In genomic region chr3:32596926-32597369, GRCh38 we compare ENCODE assay signal across 1 cellular context.
TF ChIP-seq lines count a peak whose summit lies in the region.

No MANE protein-coding gene starts in this region.

TF ChIP-seq in K562, 482 proteins besides CTCF, POLR2A, EP300 and RAD21 (continued from another document and continues in another):
- TF ChIP-seq ZNF384 (IDR thresholded peaks at IDR 0.05; ENCODE audit: low read depth, low read length) = 0 out of 2 replicates have a peak, but pooled peaks have one; percentile 26
- TF ChIP-seq ZNF766 (CRISPR knock-in tag; conservative IDR thresholded peaks at IDR 0.05) = peak; percentile 89
- TF ChIP-seq FOXP4 (CRISPR knock-in tag; IDR thresholded peaks at IDR 0.05; ENCODE audit: borderline replicate concordance) = no peak
- no peak for TF ChIP-seq ZFP30 (CRISPR knock-in tag; IDR thresholded peaks at IDR 0.05; ENCODE audit: borderline replicate concordance)
- TF ChIP-seq MNT (conservative IDR thresholded peaks at IDR 0.05) = peak in 1 of 2 experiments; percentile 55; a peak in 1 of 4 replicates
- TF ChIP-seq MBD1 (CRISPR knock-in tag; IDR thresholded peaks at IDR 0.05) = no peak
- TF ChIP-seq ZNF551 (CRISPR knock-in tag; IDR thresholded peaks at IDR 0.05) = no peak
- no peak for TF ChIP-seq GABPB2 (CRISPR knock-in tag; conservative IDR thresholded peaks at IDR 0.05)
- TF ChIP-seq ATF7 (IDR thresholded peaks at IDR 0.05) = peak; percentile 57
- peak in 1 of 2 experiments; percentile 19; a peak in 1 of 4 replicates for TF ChIP-seq HDAC1 (IDR thresholded peaks at IDR 0.05)
- TF ChIP-seq CHD2 (IDR thresholded peaks at IDR 0.05; ENCODE audit: low read depth, low read length) = no peak
- no peak for TF ChIP-seq CBX2 (IDR thresholded peaks at IDR 0.05; ENCODE audit: insufficient read depth, low read length, poor library complexity, severe bottlenecking)
- 0 out of 2 replicates have a peak, but pooled peaks have one; percentile 1 for TF ChIP-seq FOXM1 (IDR thresholded peaks at IDR 0.05; ENCODE audit: low read depth)
- TF ChIP-seq FOXM1 (CRISPR knock-in tag; IDR thresholded peaks at IDR 0.05; ENCODE audit: low read depth) = no peak
- 0 out of 6 replicates have a peak, but pooled peaks of 1 of the 3 experiments have one; percentile 38 for TF ChIP-seq ZBTB11 (CRISPR knock-in tag; IDR thresholded peaks at IDR 0.05)
- TF ChIP-seq RCOR1 (IDR thresholded peaks at IDR 0.05; ENCODE audit: borderline replicate concordance in 1 of 2, low read depth in 2 of 2, low read length in 2 of 2) = peak in 1 of 2 experiments; percentile 33; a peak in 1 of 4 replicates
- TF ChIP-seq MAZ (CRISPR knock-in tag; conservative IDR thresholded peaks at IDR 0.05 in 1 of 2, IDR thresholded peaks at IDR 0.05 in 1 of 2) = peak in 1 of 2 experiments; percentile 47; a peak in 1 of 4 replicates
- TF ChIP-seq HLTF (IDR thresholded peaks at IDR 0.05) = no peak
- 0 out of 2 replicates have a peak, but pooled peaks have one; percentile 0 for TF ChIP-seq NFE2 (IDR thresholded peaks at IDR 0.05; ENCODE audit: low read depth)
- peak in 1 of 2 experiments; percentile 61; a peak in 1 of 4 replicates for TF ChIP-seq ZNF639 (CRISPR knock-in tag; conservative IDR thresholded peaks at IDR 0.05 in 1 of 2, IDR thresholded peaks at IDR 0.05 in 1 of 2)
- peak; percentile 55 for TF ChIP-seq CTBP1 (IDR thresholded peaks at IDR 0.05; ENCODE audit: borderline replicate concordance)
- TF ChIP-seq DACH1 (IDR thresholded peaks at IDR 0.05; ENCODE audit: partially characterized antibody) = peak; percentile 45
- TF ChIP-seq POLR2H (tag; IDR thresholded peaks at IDR 0.05; ENCODE audit: low read depth) = no peak
- no peak for TF ChIP-seq KAT7 (CRISPR knock-in tag; IDR thresholded peaks at IDR 0.05; ENCODE audit: borderline replicate concordance)
- TF ChIP-seq RREB1 (CRISPR knock-in tag; IDR thresholded peaks at IDR 0.05) = no peak
- TF ChIP-seq ID3 (CRISPR knock-in tag; IDR thresholded peaks at IDR 0.05) = no peak
- TF ChIP-seq ID3 (tag; IDR thresholded peaks at IDR 0.05) = peak; percentile 64; the same call in 1 of the 2 replicates
- peak; percentile 76; the same call in 1 of the 2 replicates for TF ChIP-seq FOXJ2 (tag; IDR thresholded peaks at IDR 0.05)
- TF ChIP-seq TEAD2 (tag; IDR thresholded peaks at IDR 0.05) = no peak
- TF ChIP-seq KLF16 (IDR thresholded peaks at IDR 0.05) = no peak; the same call in 1 of the 2 replicates
- TF ChIP-seq ZNF644 (tag; IDR thresholded peaks at IDR 0.05; ENCODE audit: low read depth) = 0 out of 2 replicates have a peak, but pooled peaks have one; percentile 28
- no peak for TF ChIP-seq ZNF408 (CRISPR knock-in tag; IDR thresholded peaks at IDR 0.05; ENCODE audit: low read depth)
- no peak for TF ChIP-seq HNRNPH1 (optimal IDR thresholded peaks at IDR 0.05; ENCODE audit: low read depth, low read length)
- TF ChIP-seq NKRF (IDR thresholded peaks at IDR 0.05; ENCODE audit: borderline replicate concordance) = 0 out of 2 replicates have a peak, but pooled peaks have one; percentile 32
- peak; percentile 44; the same call in 1 of the 2 replicates for TF ChIP-seq MYC (IDR thresholded peaks at IDR 0.05; ENCODE audit: low read depth, low read length)
- no peak for TF ChIP-seq MYC (CRISPR knock-in tag; IDR thresholded peaks at IDR 0.05; ENCODE audit: borderline replicate concordance, low read depth)
- TF ChIP-seq KLF6 (CRISPR knock-in tag; IDR thresholded peaks at IDR 0.05; ENCODE audit: borderline replicate concordance) = peak; percentile 49; the same call in 1 of the 2 replicates
- no peak; the same call in 1 of the 2 replicates for TF ChIP-seq EHMT2 (IDR thresholded peaks at IDR 0.05)
- no peak for TF ChIP-seq ATF1 (CRISPR knock-in tag; IDR thresholded peaks at IDR 0.05)
- TF ChIP-seq ATF1 (tag; IDR thresholded peaks at IDR 0.05) = 0 out of 2 replicates have a peak, but pooled peaks have one; percentile 41
- TF ChIP-seq FOXO4 (CRISPR knock-in tag; IDR thresholded peaks at IDR 0.05) = no peak
